ENCODE assay signal across 16 cellular contexts in the genomic region with DNA sequence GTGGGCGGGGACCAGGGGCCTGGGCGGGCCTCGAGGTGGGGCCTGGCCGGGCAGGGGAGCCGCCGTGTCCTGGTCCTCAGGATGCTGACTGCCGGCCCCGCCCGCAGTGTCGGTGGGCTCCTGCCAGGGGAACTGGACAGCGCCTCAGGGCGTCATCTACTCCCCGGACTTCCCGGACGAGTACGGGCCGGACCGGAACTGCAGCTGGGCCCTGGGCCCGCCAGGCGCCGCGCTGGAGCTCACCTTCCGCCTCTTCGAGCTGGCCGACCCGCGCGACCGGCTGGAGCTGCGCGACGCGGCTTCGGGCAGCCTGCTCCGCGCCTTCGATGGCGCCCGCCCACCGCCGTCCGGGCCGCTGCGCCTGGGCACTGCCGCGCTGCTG. TPM values are rescaled to one million over a fixed set of nuclear protein-coding genes. Genes with fewer than 3 reads are reported as not detected.
A peak's percentile ranks its signal among the peaks of the same experiment; 100 is the strongest.
DNase-seq lines count a peak whose midpoint lies in the region; ATAC-seq, FAIRE-seq and TF ChIP-seq lines count a peak whose summit lies in the region.
"Had no signal": no experiment of that assay in that cellular context is flagged by ENCODE, and none has a peak within 500 bp of the region (broad histone marks: within the 10 kb centered on the region; RNA-seq: fewer than 3 reads in every experiment).

No MANE protein-coding gene starts in this region.

- H3K4me2 ChIP-seq in H1 (ENCODE audit: insufficient read depth in 1 of 2, low read depth in 2 of 2, low read length in 2 of 2) = peak overlapping the region; percentile 40 to 66

- H3K4me3 ChIP-seq in HEK293 (ENCODE audit: low read depth, low read length) (no peak overlapping the region), H1 (ENCODE audit: extremely low read depth in 1 of 4, insufficient read depth in 2 of 4, low read depth in 3 of 4, low read length in 4 of 4) (peak overlapping the region; percentile 8 to 51 (median 18); a peak in 6 of 8 replicates), psoas muscle (peak overlapping the region; percentile 34)

- peaks cover 15 to 32% (median 23%) of the 10 kb centered on the region in 4 experiments; a peak in 6 of 7 replicates for H3K27me3 ChIP-seq in H1 (replicated peaks in 1 of 4; ENCODE audit: control insufficient read depth in 3 of 4, extremely low read depth in 1 of 4, insufficient read depth in 3 of 4, low read length in 3 of 4)
- H3K27me3 ChIP-seq in psoas muscle (ENCODE audit: insufficient read depth in 3 of 3, low read length in 2 of 3) = peaks cover 0 to 68% (median 37%) of the 10 kb centered on the region in 3 donors

- FAIRE-seq in H1 (lab: Jason Lieb, UNC) = no peak
- FAIRE-seq: frontal cortex had no signal

- no peak for TF ChIP-seq RAD21 in H1 (IDR thresholded peaks at IDR 0.05 in 1 of 2, conservative IDR thresholded peaks at IDR 0.05 in 1 of 2; ENCODE audit: low read depth in 2 of 2, low read length in 2 of 2)

- H3K9me3 ChIP-seq in HEK293 (ENCODE audit: control insufficient read depth, insufficient read depth, low read depth, low read length) (no peaks in the 10 kb centered on the region), H1 (ENCODE audit: insufficient read depth in 2 of 2, low read depth in 1 of 2, low read length in 1 of 2) (no peaks in the 10 kb centered on the region), psoas muscle (no peaks in the 10 kb centered on the region), T-helper 17 cell (ENCODE audit: control insufficient read depth, low read length, poor library complexity, severe bottlenecking) (no peaks in the 10 kb centered on the region)

- peaks cover 7% of the 10 kb centered on the region for H3K79me1 ChIP-seq in H1 (ENCODE audit: low read depth, low read length)

- H2AK5ac ChIP-seq in H1 (ENCODE audit: low read depth, low read length) = no peak overlapping the region

- intact Hi-C loops in psoas muscle (cut with DNase I) = no loop called here

- no peak overlapping the region for H4K5ac ChIP-seq in H1 (ENCODE audit: insufficient read length, low read depth, low read length)

- TF ChIP-seq POLR2A in H1 (IDR thresholded peaks at IDR 0.05; ENCODE audit: control extremely low read depth in 1 of 2, low read depth in 2 of 2, low read length in 2 of 2) = no peak

- H2BK20ac ChIP-seq in H1 (ENCODE audit: low read length) = no peak overlapping the region

- H4K91ac ChIP-seq in H1 (replicated peaks; ENCODE audit: insufficient read length, low read length) = no peak overlapping the region

- no peak overlapping the region for H3K23ac ChIP-seq in H1 (ENCODE audit: insufficient read length)

- in situ Hi-C loops in GM13976 (cut with MboI; ENCODE audit: low sequenced_read_pairs, unreplicated experiment) = no loop called here

- H3K4me1 ChIP-seq in HEK293 (ENCODE audit: control insufficient read depth, insufficient read depth, low read length) = peaks cover 8% of the 10 kb centered on the region
- peaks cover 0 to 40% (median 23%) of the 10 kb centered on the region in 4 experiments; a peak in 6 of 7 replicates for H3K4me1 ChIP-seq in H1 (replicated peaks in 1 of 4; ENCODE audit: control insufficient read depth in 3 of 4, insufficient read depth in 4 of 4, low read length in 3 of 4)
- H3K4me1 ChIP-seq in psoas muscle = peaks cover 32% of the 10 kb centered on the region

- CTCF ChIA-PET in HEK293 (lab: Yijun Ruan, JAX) = no interaction called here
- CTCF ChIA-PET in H1 (lab: Charles Lee; ENCODE audit: partially characterized antibody) = interaction anchor here (0.6 to 1.8 kb wide), 11 partner anchors 10 to 1116 kb away, joined by 3 to 10 read pairs (median 4); partner anchors contain the start of gene FLYWCH1

- H2BK5ac ChIP-seq in H1 (ENCODE audit: low read depth, low read length) = no peak overlapping the region

- peaks cover 16% of the 10 kb centered on the region for H3K4me1 Mint-ChIP-seq in T-helper 17 cell

- no peak overlapping the region for H3K4me3 Mint-ChIP-seq in T-helper 17 cell
- H3K4me3 Mint-ChIP-seq: activated naive CD4-positive, alpha-beta T cell treated with anti-CD3 and anti-CD28 coated beads for 36 hours had no signal

- DNase-seq in COLO668 (lab: John Stamatoyannopoulos, UW; ENCODE audit: unreplicated experiment) = peak; percentile 48
- peak in 1 of 2 experiments; percentile 56 for DNase-seq in H1 (ENCODE audit: low read depth in 1 of 2, low spot score in 2 of 2)
- no peak for DNase-seq in psoas muscle
- DNase-seq in T-helper 17 cell = no peak
- no peak for DNase-seq in GM13976 (ENCODE audit: low spot score)
- DNase-seq: activated naive CD4-positive, alpha-beta T cell treated with anti-CD3 and anti-CD28 coated beads for 36 hours; GOT3; islet precursor cell; stimulated activated CD4-positive, alpha-beta T cell treated with anti-CD3 and anti-CD28 coated beads, Interleukin-1b, Interleukin-23, amount 100 ng/mL, for 48 hours had no signal

- no peak overlapping the region for H3K56ac ChIP-seq in H1 (replicated peaks; ENCODE audit: insufficient read length, low read depth, low read length)

- 14% methylated on average over 15 of the region's 46 CpGs; no CpG with 5 or more reads in 1 of the 2 experiments for WGBS in H1 (ENCODE audit: extremely low coverage in 1 of 2, insufficient coverage in 1 of 2, insufficient read length in 1 of 2, insufficient replicate concordance in 2 of 2, low coverage in 1 of 2, low lambda C conversion rate in 2 of 2, missing lambda C conversion rate in 1 of 2), 2 experiments
- 2 to 4% (median 3%) methylated on average over 20 to 46 of the region's 46 CpGs for WGBS in psoas muscle, 3 donors

- H3K27ac Mint-ChIP-seq in T-helper 17 cell = no peak overlapping the region
- H3K27ac Mint-ChIP-seq: activated naive CD4-positive, alpha-beta T cell treated with anti-CD3 and anti-CD28 coated beads for 36 hours; CD8-positive, alpha-beta memory T cell had no signal

- peaks cover 0 to 2% of the 10 kb centered on the region in 2 experiments; a peak in 1 of 4 replicates for H3K79me2 ChIP-seq in H1 (ENCODE audit: control insufficient read depth in 1 of 2, insufficient read depth in 2 of 2, low read length in 2 of 2)

- no peak overlapping the region for H2BK120ac ChIP-seq in H1 (replicated peaks; ENCODE audit: low read depth, low read length)

- no peak overlapping the region for H3K27ac ChIP-seq in HEK293 (ENCODE audit: extremely low read depth, low read depth, low read length)
- no peak overlapping the region for H3K27ac ChIP-seq in H1 (ENCODE audit: low read depth, low read length)
- no peak overlapping the region for H3K27ac ChIP-seq in psoas muscle

- H2BK15ac ChIP-seq in H1 (ENCODE audit: low read length) = no peak overlapping the region

- H3K18ac ChIP-seq in H1 (ENCODE audit: extremely low read depth, low read length) = no peak overlapping the region

- no peak for TF ChIP-seq EP300 in H1 (IDR thresholded peaks at IDR 0.05; ENCODE audit: borderline replicate concordance in 1 of 2, low read depth in 2 of 2, low read length in 2 of 2)

- H3K9ac ChIP-seq in H1 (replicated peaks in 1 of 4; ENCODE audit: extremely low read depth in 1 of 4, low read depth in 3 of 4, low read length in 3 of 4) = no peak overlapping the region

- POLR2A ChIA-PET in HEK293 (lab: Yijun Ruan, JAX) (no interaction called here), H1 (lab: Charles Lee; ENCODE audit: partially characterized antibody) (interaction anchor here (0.7 to 25.4 kb wide), 7 partner anchors 8 to 58 kb away, joined by 3 to 455 read pairs (median 7); partner anchors contain the start of genes CLDN6, HCFC1R1, PKMYT1 and THOC6)

- H4K8ac ChIP-seq in H1 (ENCODE audit: extremely low read depth, insufficient read depth, low read length) = no peak overlapping the region

- H3K23me2 ChIP-seq in H1 (ENCODE audit: low read depth, low read length) = peaks cover 27% of the 10 kb centered on the region

- ATAC-seq in psoas muscle = no peak
- no peak for ATAC-seq in GM18873 (IDR thresholded peaks at IDR 0.05; ENCODE audit: low FRiP score, unreplicated experiment)
- ATAC-seq in T-helper 17 cell = no peak
- ATAC-seq in GM21576 (IDR thresholded peaks at IDR 0.05; ENCODE audit: unreplicated experiment) = no peak

- H3K36me3 Mint-ChIP-seq in T-helper 17 cell (ENCODE audit: low read depth) = peaks cover under 1% of the 10 kb centered on the region
- H3K36me3 Mint-ChIP-seq: CD8-positive, alpha-beta memory T cell had no signal

- TF ChIP-seq CTCF in HEK293 (tag by site-specific recombination; IDR thresholded peaks at IDR 0.05) (no peak), H1 (IDR thresholded peaks at IDR 0.05; ENCODE audit: control extremely low read depth in 1 of 3, insufficient read depth in 1 of 3, low read depth in 1 of 3, low read length in 3 of 3) (peak in 1 of 3 experiments; percentile 18; a peak in 1 of 4 replicates), psoas muscle (IDR thresholded peaks at IDR 0.05) (no peak), GM13976 (IDR thresholded peaks at IDR 0.05; ENCODE audit: borderline replicate concordance, control extremely low read depth, extremely low read depth, insufficient read depth, missing control alignments) (no peak)

- peaks cover 17 to 19% of the 10 kb centered on the region in 2 experiments for H4K20me1 ChIP-seq in H1 (replicated peaks in 1 of 2; ENCODE audit: control insufficient read depth in 1 of 2, insufficient read depth in 2 of 2, low read length in 2 of 2)

- H2BK12ac ChIP-seq in H1 (ENCODE audit: low read depth, low read length) = no peak overlapping the region

- H3K14ac ChIP-seq in H1 (ENCODE audit: insufficient read length) = no peak overlapping the region

- peaks cover 14% of the 10 kb centered on the region for H3K27me3 Mint-ChIP-seq in T-helper 17 cell

- H3K36me3 ChIP-seq in HEK293 (ENCODE audit: control insufficient read depth in 2 of 2, insufficient read depth in 1 of 2, low read length in 2 of 2) (peaks cover 0 to 13% of the 10 kb centered on the region in 2 experiments; a peak in 1 of 3 replicates), H1 (ENCODE audit: control insufficient read depth in 2 of 4, insufficient read depth in 4 of 4, low read length in 3 of 4) (peaks cover 0 to 4% (median 0%) of the 10 kb centered on the region in 4 experiments; a peak in 1 of 8 replicates), psoas muscle (ENCODE audit: insufficient read depth in 1 of 2, low read depth in 1 of 2) (no peaks in the 10 kb centered on the region)

- H3K4ac ChIP-seq in H1 (replicated peaks; ENCODE audit: insufficient read length, low read depth, low read length) = no peak overlapping the region

- no peak overlapping the region for H2AFZ ChIP-seq in H1 (ENCODE audit: low read length)

RNA-seq across cellular contexts. Expression of gene PAQR4, which starts 2.4 kb away (rescaled TPM):
- total RNA-seq in H1 (2021; fragmentation: NEBNext Ultra II Directional; extraction: Animal tissue kit (Norgen Biotek cat#: 25700)) = 28.2 and 28.8 TPM in 2 replicates
- polyA plus RNA-seq in H1 (2011; rRNA removed) (34.6 and 52.8 TPM in 2 replicates), psoas muscle (10 to 100 TPM; 12.3 to 26.1 (median 15.0) TPM)
- polyA plus RNA-seq in H1 (2011; cell fraction: cytosol; rRNA removed) = 28.3 TPM
- polyA plus RNA-seq in H1 (2011; cell fraction: nucleus; rRNA removed) = 78.3 TPM
- polyA plus RNA-seq in H1 (2012, experiment 1 of 2) = 20.3 to 25.4 TPM (median 23.6 TPM) in 4 replicates
- 28.0 TPM for polyA plus RNA-seq in H1 (2012, experiment 2 of 2)
- 32.2 TPM for polyA plus RNA-seq in H1 (2013, experiment 1 of 2)
- polyA plus RNA-seq in H1 (2013, experiment 2 of 2) = 33.2 TPM
- 17.1 and 17.9 TPM in 2 replicates for polyA minus RNA-seq in H1 (2011; rRNA and poly(A)+ RNA removed)
- 22.5 TPM for polyA minus RNA-seq in H1 (2011; cell fraction: cytosol; rRNA and poly(A)+ RNA removed)
- 15.5 TPM for polyA minus RNA-seq in H1 (2011; cell fraction: nucleus; rRNA and poly(A)+ RNA removed)
- total RNA-seq in psoas muscle (10 to 100 TPM in 1 of 4 donors, 1 to 10 TPM in 3; 4.6 to 15.9 (median 8.1) TPM), T-helper 17 cell (1 to 10 TPM; 1.7 to 2.7 TPM)

RNA-seq across cellular contexts. Expression of gene KREMEN2, which starts 2.7 kb away (rescaled TPM):
- 6.6 and 7.8 TPM in 2 replicates for total RNA-seq in H1 (2021; fragmentation: NEBNext Ultra II Directional; extraction: Animal tissue kit (Norgen Biotek cat#: 25700))
- polyA plus RNA-seq in H1 (2011; rRNA removed) (7.0 and 10.4 TPM in 2 replicates), psoas muscle (under 1 TPM in 2 of 3 donors, not detected in 1; 0.01 to 0.04 TPM)
- 8.8 TPM for polyA plus RNA-seq in H1 (2011; cell fraction: cytosol; rRNA removed)
- polyA plus RNA-seq in H1 (2011; cell fraction: nucleus; rRNA removed) = 16.5 TPM
- polyA plus RNA-seq in H1 (2012, experiment 1 of 2) = 2.6 to 7.9 TPM (median 6.3 TPM) in 4 replicates
- polyA plus RNA-seq in H1 (2012, experiment 2 of 2) = 6.3 TPM
- polyA plus RNA-seq in H1 (2013, experiment 1 of 2) = 10.9 TPM
- 10.2 TPM for polyA plus RNA-seq in H1 (2013, experiment 2 of 2)
- polyA minus RNA-seq in H1 (2011; rRNA and poly(A)+ RNA removed) = 0.32 and 0.71 TPM in 2 replicates
- 2.3 TPM for polyA minus RNA-seq in H1 (2011; cell fraction: cytosol; rRNA and poly(A)+ RNA removed)
- polyA minus RNA-seq in H1 (2011; cell fraction: nucleus; rRNA and poly(A)+ RNA removed) = 3.9 TPM
- total RNA-seq in psoas muscle (not detected), T-helper 17 cell (not detected)
- total RNA-seq: activated naive CD4-positive, alpha-beta T cell treated with anti-CD3 and anti-CD28 coated beads for 36 hours; CD8-positive, alpha-beta memory T cell; frontal cortex; pulmonary artery endothelial cell had no signal
- polyA plus RNA-seq: CD8-positive, alpha-beta memory T cell had no signal

RNA-seq across cellular contexts. Expression of gene PKMYT1, which starts 13.5 kb away (rescaled TPM):
- total RNA-seq in H1 (2021; fragmentation: NEBNext Ultra II Directional; extraction: Animal tissue kit (Norgen Biotek cat#: 25700)) = 74.7 and 83.6 TPM in 2 replicates
- 85.2 and 180 TPM in 2 replicates for polyA plus RNA-seq in H1 (2011; rRNA removed)
- polyA plus RNA-seq in H1 (2011; cell fraction: cytosol; rRNA removed) = 47.7 TPM
- polyA plus RNA-seq in H1 (2011; cell fraction: nucleus; rRNA removed) = 210 TPM
- 52.2 to 75.7 TPM (median 70.6 TPM) in 4 replicates for polyA plus RNA-seq in H1 (2012, experiment 1 of 2)
- 62.9 TPM for polyA plus RNA-seq in H1 (2012, experiment 2 of 2)
- 113 TPM for polyA plus RNA-seq in H1 (2013, experiment 1 of 2)
- 117 TPM for polyA plus RNA-seq in H1 (2013, experiment 2 of 2)
- polyA minus RNA-seq in H1 (2011; rRNA and poly(A)+ RNA removed) = 14.7 and 15.1 TPM in 2 replicates
- 22.3 TPM for polyA minus RNA-seq in H1 (2011; cell fraction: cytosol; rRNA and poly(A)+ RNA removed)
- 61.8 TPM for polyA minus RNA-seq in H1 (2011; cell fraction: nucleus; rRNA and poly(A)+ RNA removed)
- 1 to 10 TPM in 1 of 4 donors, under 1 TPM in 3; 0.27 to 1.2 (median 0.56) TPM for total RNA-seq in psoas muscle
- 1 to 10 TPM in 2 of 3 donors, under 1 TPM in 1; 0.84 to 3.7 (median 2.0) TPM for polyA plus RNA-seq in psoas muscle
- not detected for total RNA-seq in T-helper 17 cell

RNA-seq across cellular contexts. Expression of gene CLDN9, which starts 45.9 kb away (rescaled TPM):
- total RNA-seq in H1 (2021; fragmentation: NEBNext Ultra II Directional; extraction: Animal tissue kit (Norgen Biotek cat#: 25700)) = 0.60 and 0.77 TPM in 2 replicates
- polyA plus RNA-seq in H1 (2011; rRNA removed) (0.89 and 2.2 TPM in 2 replicates), psoas muscle (1 to 10 TPM in 1 of 3 donors, under 1 TPM in 2; 0.12 to 1.3 (median 0.18) TPM)
- polyA plus RNA-seq in H1 (2011; cell fraction: cytosol; rRNA removed) = 1.1 TPM
- polyA plus RNA-seq in H1 (2011; cell fraction: nucleus; rRNA removed) = 1.5 TPM
- polyA plus RNA-seq in H1 (2012, experiment 1 of 2) = 0.88 to 1.4 TPM (median 1.3 TPM) in 4 replicates
- polyA plus RNA-seq in H1 (2012, experiment 2 of 2) = 0.79 TPM
- polyA plus RNA-seq in H1 (2013, experiment 1 of 2) = 0.45 TPM
- polyA plus RNA-seq in H1 (2013, experiment 2 of 2) = 0.64 TPM
- 0.54 and 0.69 TPM in 2 replicates for polyA minus RNA-seq in H1 (2011; rRNA and poly(A)+ RNA removed)
- 1.2 TPM for polyA minus RNA-seq in H1 (2011; cell fraction: cytosol; rRNA and poly(A)+ RNA removed)
- polyA minus RNA-seq in H1 (2011; cell fraction: nucleus; rRNA and poly(A)+ RNA removed) = 2.4 TPM
- total RNA-seq in psoas muscle (1 to 10 TPM in 1 of 4 donors, under 1 TPM in 3; 0.17 to 2.2 (median 0.86) TPM), T-helper 17 cell (not detected)
- total RNA-seq: activated naive CD4-positive, alpha-beta T cell treated with anti-CD3 and anti-CD28 coated beads for 36 hours; CD8-positive, alpha-beta memory T cell; frontal cortex; pulmonary artery endothelial cell had no signal
- polyA plus RNA-seq: CD8-positive, alpha-beta memory T cell had no signal

RNA-seq across cellular contexts. Expression of gene CLDN6, which starts 51.2 kb away (rescaled TPM):
- 747 and 793 TPM in 2 replicates for total RNA-seq in H1 (2021; fragmentation: NEBNext Ultra II Directional; extraction: Animal tissue kit (Norgen Biotek cat#: 25700))
- polyA plus RNA-seq in H1 (2011; rRNA removed) (1,115 and 1,541 TPM in 2 replicates), psoas muscle (1 to 10 TPM in 1 of 3 donors, under 1 TPM in 2; 0.05 to 5.5 (median 0.45) TPM)
- polyA plus RNA-seq in H1 (2011; cell fraction: cytosol; rRNA removed) = 1,064 TPM
- 853 TPM for polyA plus RNA-seq in H1 (2011; cell fraction: nucleus; rRNA removed)
- polyA plus RNA-seq in H1 (2012, experiment 1 of 2) = 1,062 to 1,141 TPM (median 1,120 TPM) in 4 replicates
- polyA plus RNA-seq in H1 (2012, experiment 2 of 2) = 1,707 TPM
- polyA plus RNA-seq in H1 (2013, experiment 1 of 2) = 1,092 TPM
- polyA plus RNA-seq in H1 (2013, experiment 2 of 2) = 1,249 TPM
- polyA minus RNA-seq in H1 (2011; rRNA and poly(A)+ RNA removed) = 497 and 676 TPM in 2 replicates
- 373 TPM for polyA minus RNA-seq in H1 (2011; cell fraction: cytosol; rRNA and poly(A)+ RNA removed)
- 219 TPM for polyA minus RNA-seq in H1 (2011; cell fraction: nucleus; rRNA and poly(A)+ RNA removed)
- total RNA-seq in psoas muscle (not detected), T-helper 17 cell (not detected)
- total RNA-seq: activated naive CD4-positive, alpha-beta T cell treated with anti-CD3 and anti-CD28 coated beads for 36 hours; CD8-positive, alpha-beta memory T cell; OCI-LY7; pulmonary artery endothelial cell had no signal
- polyA plus RNA-seq: CD8-positive, alpha-beta memory T cell had no signal

Comparison
In these comparisons a context has a peak if more than half of its experiments do, and no peak if none do; other contexts are left out.
1. RNA of gene PKMYT1, which starts 13.5 kb away (total RNA-seq): 74.7 to 83.6 TPM in H1; 0.27 to 1.2 TPM in psoas muscle and not detected in T-helper 17 cell; every median in the first group is over 10 times any median in the second.